Comparison of ENCODE assay signal across 13 cellular contexts in the genomic region with DNA sequence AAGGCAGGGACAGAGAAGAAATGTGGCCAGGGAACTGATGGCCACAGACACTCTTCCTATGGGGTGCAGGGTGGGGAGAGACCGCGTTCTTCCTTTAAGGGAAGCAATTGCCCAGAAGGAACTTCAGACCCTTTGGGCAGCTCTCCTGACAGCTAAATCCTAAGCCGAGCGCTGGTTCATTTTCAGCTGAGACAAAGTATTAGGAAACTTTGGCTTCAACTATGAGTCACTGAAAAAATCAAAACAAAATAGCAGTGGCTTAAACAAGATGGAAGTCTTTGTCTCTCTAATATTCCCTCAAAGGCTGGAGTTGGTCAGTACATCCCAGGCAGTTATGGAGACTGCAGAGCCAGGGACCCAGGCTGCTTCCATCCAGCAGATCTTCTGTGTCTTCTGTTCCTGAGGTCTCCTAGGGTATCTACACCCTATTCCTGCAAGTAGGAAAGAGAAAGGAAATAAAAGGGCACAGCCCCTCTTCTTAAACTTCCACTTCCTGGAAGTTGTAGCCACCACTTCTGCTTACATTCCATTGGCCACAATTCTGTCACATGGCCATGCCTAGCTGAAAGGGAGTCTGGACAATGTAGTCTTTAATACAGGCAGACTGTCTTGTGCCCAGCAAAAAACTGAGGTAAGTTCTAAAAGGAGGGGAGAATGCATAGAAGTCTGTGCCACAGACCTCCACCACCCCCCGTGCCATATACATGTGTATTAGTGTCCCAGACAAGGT.
A peak's percentile ranks its signal among the peaks of the same experiment; 100 is the strongest.
DNase-seq lines count a peak whose midpoint lies in the region; ATAC-seq, FAIRE-seq and TF ChIP-seq lines count a peak whose summit lies in the region.
"Had no signal": no experiment of that assay in that cellular context is flagged by ENCODE, and none has a peak within 500 bp of the region (broad histone marks: within the 10 kb centered on the region; RNA-seq: fewer than 3 reads in every experiment).

No MANE protein-coding gene starts in this region.

- DNase-seq in H54 (ENCODE audit: insufficient read length, low spot score) (peak; percentile 19), adipocyte (ENCODE audit: low read depth) (peak; percentile 77), kidney tubule cell (ENCODE audit: low spot score) (peak; percentile 17), NCI-H82 (lab: John Stamatoyannopoulos, UW) (no peak), NCI-H1694 treated with DMSO at 0.1 percent for 48 hours (lab: John Stamatoyannopoulos, UW) (no peak)
- DNase-seq: DMS153; lower lobe of right lung; NCI-H446 treated with DMSO at 0.1 percent for 48 hours; stimulated activated CD4-positive, alpha-beta T cell treated with anti-CD3 and anti-CD28 coated beads, Interleukin-4, amount 100 ng/mL, for 24 hours; WERI-Rb-1 had no signal

- ATAC-seq in GM19455 (IDR thresholded peaks at IDR 0.05; ENCODE audit: unreplicated experiment) (no peak), GM21723 (IDR thresholded peaks at IDR 0.05; ENCODE audit: unreplicated experiment) (no peak)

- H3K9me3 ChIP-seq in adipocyte (ENCODE audit: control insufficient read depth, low read length) = peaks cover 5% of the 10 kb centered on the region

- H3K4me1 ChIP-seq in ACC112 (ENCODE audit: control insufficient read depth, insufficient read depth, low read length, unreplicated experiment) = peaks cover 24% of the 10 kb centered on the region
- peaks cover 30% of the 10 kb centered on the region for H3K4me1 ChIP-seq in adipocyte (ENCODE audit: control insufficient read depth, insufficient read depth, low read length)

- H2AFZ ChIP-seq in ACC112 (ENCODE audit: low read length, unreplicated experiment) = peak overlapping the region; percentile 89

- FAIRE-seq in H54 (lab: Jason Lieb, UNC) = no peak

- no peak for TF ChIP-seq POLR2A in H54 (IDR thresholded peaks at IDR 0.05; ENCODE audit: low read depth, low read length)

- no peaks in the 10 kb centered on the region for H3K79me2 ChIP-seq in ACC112 (ENCODE audit: control insufficient read depth, insufficient read depth, low read length, unreplicated experiment)

- H3K4me3 ChIP-seq in ACC112 (ENCODE audit: low read depth, low read length) (peak overlapping the region; percentile 50), adipocyte (ENCODE audit: low read length) (peak overlapping the region; percentile 39)
- H3K4me3 ChIP-seq: lower lobe of right lung had no signal

- H3K9ac ChIP-seq in adipocyte (ENCODE audit: low read length) = peak overlapping the region; percentile 59

- peak overlapping the region; percentile 79 for H3K27ac ChIP-seq in ACC112 (ENCODE audit: low read depth, low read length)
- H3K27ac ChIP-seq: lower lobe of right lung, WERI-Rb-1 had no signal

- H3K27me3 ChIP-seq in ACC112 (ENCODE audit: insufficient read depth, low read length) = no peaks in the 10 kb centered on the region
- H3K27me3 ChIP-seq in adipocyte (replicated peaks; ENCODE audit: control insufficient read depth, insufficient read depth, low read length) = no peaks in the 10 kb centered on the region

- H3K36me3 ChIP-seq in ACC112 (ENCODE audit: insufficient read depth, low read length) (no peaks in the 10 kb centered on the region), adipocyte (ENCODE audit: control insufficient read depth, insufficient read depth, low read length, severe bottlenecking) (no peaks in the 10 kb centered on the region)
- H3K36me3 ChIP-seq: lower lobe of right lung, WERI-Rb-1 had no signal

Comparison
In these comparisons a context has a peak if more than half of its experiments do, and no peak if none do; other contexts are left out.
1. DNase-seq: peak in H54 (single experiment), adipocyte (single experiment) and kidney tubule cell (single experiment); none in NCI-H82 (single experiment) and NCI-H1694 treated with DMSO at 0.1 percent for 48 hours (single experiment).